In the genomic region with DNA sequence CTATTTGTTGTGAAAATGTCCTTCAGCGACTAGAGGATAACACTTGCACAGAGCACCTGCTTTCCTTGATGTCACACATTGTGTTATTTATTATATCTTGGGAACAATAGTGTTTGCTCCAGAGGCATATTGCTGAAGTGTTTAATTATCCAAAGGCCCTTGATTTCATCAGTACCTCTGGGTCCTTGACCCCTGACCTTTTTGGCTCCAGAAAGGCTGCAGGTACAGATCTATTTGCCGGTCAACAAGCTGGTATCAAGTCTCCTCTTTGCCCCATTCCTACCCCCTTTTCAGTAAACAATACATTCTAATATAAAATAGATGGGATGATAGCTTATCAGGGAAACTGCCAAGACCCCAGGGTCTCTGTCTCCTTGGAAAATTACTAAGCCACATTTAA, we compare ENCODE assay signal across 16 cellular contexts.
"Had no signal": no experiment of that assay in that cellular context is flagged by ENCODE, and none has a peak within 500 bp of the region (broad histone marks: within the 10 kb centered on the region; RNA-seq: fewer than 3 reads in every experiment).

No MANE protein-coding gene starts in this region.

- H3K36me3 Mint-ChIP-seq: activated naive CD8-positive, alpha-beta T cell; brain; natural killer cell treated with Interleukin-12 subunit alpha and Interleukin-12 subunit beta and Interleukin-15 and Interleukin-18, amount 100 ng/mL, for 72 hours had no signal

- DNase-seq: activated CD4-positive, alpha-beta T cell treated with anti-CD3 and anti-CD28 coated beads, Interleukin-2, amount 50 U/mL, for 4 hours; activated CD4-positive, CD25-positive, alpha-beta regulatory T cell treated with anti-CD3 and anti-CD28 coated beads, Interleukin-2, amount 50 U/mL, for 72 hours; activated gamma-delta T cell; activated T-cell treated with anti-CD3 and anti-CD28 coated beads, Interleukin-2, amount 50 U/mL, for 4 hours; amygdala; effector memory CD4-positive, alpha-beta T cell; heart right ventricle; occipital lobe; spleen; stimulated activated CD4-positive, alpha-beta T cell treated with anti-CD3 and anti-CD28 coated beads, Interleukin-1b, Interleukin-23, amount 100 ng/mL, for 48 hours; stimulated activated naive CD4-positive, alpha-beta T cell treated with Interleukin-2 at 50 U/mL for 16 hours; upper lobe of left lung had no signal

- ATAC-seq: activated T-cell treated with anti-CD3 and anti-CD28 coated beads, Interleukin-2, amount 50 U/mL, for 4 hours; heart right ventricle; natural killer cell treated with Interleukin-12 subunit alpha and Interleukin-12 subunit beta and Interleukin-15 and Interleukin-18, amount 100 ng/mL, for 72 hours; sciatic nerve had no signal

- H3K27me3 Mint-ChIP-seq: natural killer cell treated with Interleukin-12 subunit alpha and Interleukin-12 subunit beta and Interleukin-15 and Interleukin-18, amount 100 ng/mL, for 72 hours had no signal

- H3K4me3 Mint-ChIP-seq: activated naive CD8-positive, alpha-beta T cell; activated T-cell treated with anti-CD3 and anti-CD28 coated beads, Interleukin-2, amount 50 U/mL, for 4 hours; brain; natural killer cell treated with Interleukin-12 subunit alpha and Interleukin-12 subunit beta and Interleukin-15 and Interleukin-18, amount 100 ng/mL, for 72 hours had no signal

- H3K9me3 Mint-ChIP-seq: activated T-cell treated with anti-CD3 and anti-CD28 coated beads, Interleukin-2, amount 50 U/mL, for 4 hours; brain; natural killer cell treated with Interleukin-12 subunit alpha and Interleukin-12 subunit beta and Interleukin-15 and Interleukin-18, amount 100 ng/mL, for 72 hours had no signal

- H3K27ac Mint-ChIP-seq: activated naive CD8-positive, alpha-beta T cell; natural killer cell treated with Interleukin-12 subunit alpha and Interleukin-12 subunit beta and Interleukin-15 and Interleukin-18, amount 100 ng/mL, for 72 hours had no signal
